In the genomic region with DNA sequence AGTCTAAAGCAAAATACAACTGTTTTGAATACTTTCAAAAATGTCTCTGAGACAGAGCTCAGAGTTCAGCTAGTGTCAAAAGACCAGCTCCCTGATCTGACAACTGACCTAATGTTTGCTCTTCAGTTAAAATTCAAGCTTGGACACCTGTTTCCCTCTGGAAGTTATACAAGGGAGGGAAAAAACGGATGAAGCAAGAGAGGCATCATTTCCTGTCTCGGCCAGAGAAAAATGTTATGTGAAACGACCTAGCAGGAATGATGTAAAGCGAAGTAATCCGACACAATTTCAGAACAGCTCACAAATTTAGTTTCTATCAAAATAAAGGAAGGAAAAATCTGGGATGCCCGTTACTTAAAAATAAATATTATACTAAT, we compare ENCODE assay signal across 21 cellular contexts. TPM values are rescaled to one million over a fixed set of nuclear protein-coding genes. Genes with fewer than 3 reads are reported as not detected.
DNase-seq lines count a peak whose midpoint lies in the region; ATAC-seq, FAIRE-seq and TF ChIP-seq lines count a peak whose summit lies in the region.
"Had no signal": no experiment of that assay in that cellular context is flagged by ENCODE, and none has a peak within 500 bp of the region (broad histone marks: within the 10 kb centered on the region; RNA-seq: fewer than 3 reads in every experiment).

No MANE protein-coding gene starts in this region.

- no peaks in the 10 kb centered on the region for H3F3A ChIP-seq in MM.1S (ENCODE audit: insufficient read depth, low read length)

- H3K36me3 ChIP-seq in HepG2 (replicated peaks in 1 of 2; ENCODE audit: control insufficient read depth in 1 of 2, insufficient read depth in 2 of 2, low read length in 2 of 2) (peaks cover 3 to 8% of the 10 kb centered on the region in 2 experiments; a peak in 2 of 5 replicates), tibial artery (peaks cover 0 to 11% (median 9%) of the 10 kb centered on the region in 3 donors), MM.1S (replicated peaks; ENCODE audit: insufficient read depth, low read length) (no peaks in the 10 kb centered on the region)

- no peaks in the 10 kb centered on the region for H4K20me1 ChIP-seq in HepG2 (ENCODE audit: insufficient read depth, low read length)
- no peaks in the 10 kb centered on the region for H4K20me1 ChIP-seq in MM.1S (ENCODE audit: insufficient read depth, low read length)

- TF ChIP-seq CTCF in MCF 10A (IDR thresholded peaks at IDR 0.05; ENCODE audit: unreplicated experiment) (no peak), HepG2 (CRISPR knock-in tag; IDR thresholded peaks at IDR 0.05) (no peak), tibial artery (IDR thresholded peaks at IDR 0.05) (no peak), MM.1S (IDR thresholded peaks at IDR 0.05; ENCODE audit: low read length) (no peak)
- no peak for TF ChIP-seq CTCF in activated CD8-positive, alpha-beta T cell treated with anti-CD3 and anti-CD28 coated beads for 36 hours (IDR thresholded peaks at IDR 0.05)

- H3K9me2 ChIP-seq in MM.1S (replicated peaks; ENCODE audit: insufficient read depth, low read length): no peaks in the 10 kb centered on the region

- POLR2A ChIA-PET in MCF 10A (lab: Yijun Ruan, JAX) (interaction anchor here (0.7 to 2.1 kb wide), 8 partner anchors 8 to 553 kb away, joined by 3 to 15 read pairs (median 5); a partner anchor contains a TSS), HepG2 (lab: Yijun Ruan, JAX) (interaction anchor here (0.7 to 3.4 kb wide), 19 partner anchors 9 to 283 kb away, joined by 3 to 41 read pairs (median 4); a partner anchor contains a TSS)
- POLR2A ChIA-PET in activated CD8-positive, alpha-beta T cell treated with anti-CD3 and anti-CD28 coated beads for 36 hours (lab: Charles Lee): no interaction called here

- no peak overlapping the region for H3K4me3 Mint-ChIP-seq in MCF 10A (ENCODE audit: unreplicated experiment)
- no peak overlapping the region for H3K4me3 Mint-ChIP-seq in activated CD8-positive, alpha-beta T cell treated with anti-CD3 and anti-CD28 coated beads for 36 hours
- H3K4me3 Mint-ChIP-seq: activated naive CD8-positive, alpha-beta T cell treated with anti-CD3 and anti-CD28 coated beads, Interleukin-2, amount 50 U/mL, for 24 hours; CD8-positive, alpha-beta memory T cell; dendritic cell treated with granulocyte-macrophage colony-stimulating factor and Interleukin-4, amounts not matched to agents 40 ng/mL and 50 ng/mL, for 4 days; naive thymus-derived CD4-positive, alpha-beta T cell had no signal

- H3K4me1 ChIP-seq in HepG2 (ENCODE audit: insufficient read depth, low read length) (peaks cover 80% of the 10 kb centered on the region), tibial artery (peaks cover 0 to 70% (median 17%) of the 10 kb centered on the region in 4 donors), MM.1S (ENCODE audit: low read length) (no peaks in the 10 kb centered on the region)

- no peak overlapping the region for H2AFZ ChIP-seq in HepG2 (ENCODE audit: low read length)
- no peak overlapping the region for H2AFZ ChIP-seq in MM.1S (ENCODE audit: low read length)

- CTCF ChIA-PET in MCF 10A (lab: Yijun Ruan, JAX) (interaction anchor here (0.5 to 2.6 kb wide), 8 partner anchors 10 to 346 kb away, joined by 3 to 25 read pairs (median 6); no protein-coding TSS in a partner anchor), HepG2 (lab: Yijun Ruan, JAX; ENCODE audit: low intra/inter-chr PET ratio, low total read pairs) (no interaction called here)
- CTCF ChIA-PET in activated CD8-positive, alpha-beta T cell treated with anti-CD3 and anti-CD28 coated beads for 36 hours (lab: Charles Lee): interaction anchor here (1.4 to 2.0 kb wide), 3 partner anchors 9 to 13 kb away, joined by 6 to 11 read pairs (median 8); no protein-coding TSS in a partner anchor

- H3K9ac ChIP-seq in HepG2 (ENCODE audit: insufficient read depth, low read depth, low read length) (peak overlapping the region; percentile 70), MM.1S (ENCODE audit: low read length) (no peak overlapping the region)

- TF ChIP-seq POLR2A in HepG2 (IDR thresholded peaks at IDR 0.05; ENCODE audit: insufficient read depth in 1 of 2, low read depth in 2 of 2, low read length in 2 of 2): peak in 1 of 2 experiments; percentile 30; a peak in 1 of 4 replicates

- peak overlapping the region; percentile 5 to 59 (median 24); a peak in 3 of 6 replicates for H3K4me3 ChIP-seq in HepG2 (replicated peaks in 1 of 3; ENCODE audit: insufficient read depth in 1 of 3, low read depth in 2 of 3, low read length in 3 of 3)
- peak overlapping the region; percentile 46 to 48 for H3K4me3 ChIP-seq in tibial artery
- no peak overlapping the region for H3K4me3 ChIP-seq in MM.1S (ENCODE audit: low read length)

- peak overlapping the region; percentile 77 for H3K4me2 ChIP-seq in HepG2 (ENCODE audit: low read depth, low read length)
- no peak overlapping the region for H3K4me2 ChIP-seq in MM.1S (ENCODE audit: low read depth, low read length)

- H3K79me2 ChIP-seq in HepG2 (ENCODE audit: insufficient read depth, low read length) (no peaks in the 10 kb centered on the region), MM.1S (ENCODE audit: low read length) (no peaks in the 10 kb centered on the region)

- no peaks in the 10 kb centered on the region for H3K27me3 Mint-ChIP-seq in MCF 10A (ENCODE audit: insufficient read depth, unreplicated experiment)
- H3K27me3 Mint-ChIP-seq in activated CD8-positive, alpha-beta T cell treated with anti-CD3 and anti-CD28 coated beads for 36 hours: no peaks in the 10 kb centered on the region
- H3K27me3 Mint-ChIP-seq: activated naive CD8-positive, alpha-beta T cell treated with anti-CD3 and anti-CD28 coated beads, Interleukin-2, amount 50 U/mL, for 24 hours; dendritic cell treated with granulocyte-macrophage colony-stimulating factor and Interleukin-4, amounts not matched to agents 40 ng/mL and 50 ng/mL, for 4 days had no signal

- peak; percentile 96 for ATAC-seq in HepG2
- ATAC-seq in activated CD8-positive, alpha-beta T cell treated with anti-CD3 and anti-CD28 coated beads for 36 hours: no peak
- ATAC-seq: activated CD4-positive, CD25-positive, alpha-beta regulatory T cell treated with anti-CD3 and anti-CD28 coated beads, Interleukin-2, amount 50 U/mL, for 24 hours; activated naive CD8-positive, alpha-beta T cell treated with anti-CD3 and anti-CD28 coated beads, Interleukin-2, amount 50 U/mL, for 24 hours; naive thymus-derived CD4-positive, alpha-beta T cell; stimulated activated naive CD8-positive, alpha-beta T cell treated with anti-CD3 and anti-CD28 coated beads, Interleukin-15, Interleukin-2, amounts not matched to agents 100 U/mL and 50 U/mL, for 24 hours had no signal

- TF ChIP-seq RAD21 in HepG2 (CRISPR knock-in tag; IDR thresholded peaks at IDR 0.05): no peak

- peaks cover 19% of the 10 kb centered on the region for H3K4me1 Mint-ChIP-seq in MCF 10A (ENCODE audit: insufficient read depth, unreplicated experiment)
- H3K4me1 Mint-ChIP-seq in activated CD8-positive, alpha-beta T cell treated with anti-CD3 and anti-CD28 coated beads for 36 hours (ENCODE audit: low read depth): no peaks in the 10 kb centered on the region
- H3K4me1 Mint-ChIP-seq: activated naive CD8-positive, alpha-beta T cell treated with anti-CD3 and anti-CD28 coated beads, Interleukin-2, amount 50 U/mL, for 24 hours; CD8-positive, alpha-beta memory T cell had no signal

- peak; percentile 94 for FAIRE-seq in HepG2 (lab: Jason Lieb, UNC)
- FAIRE-seq: A204.1, GM18507 had no signal

- 1% methylated on average over 6 of the region's 6 CpGs for WGBS in HepG2 (ENCODE audit: low lambda C conversion rate)

- H3K9me3 ChIP-seq in HepG2 (ENCODE audit: low read length): no peaks in the 10 kb centered on the region
- no peaks in the 10 kb centered on the region for H3K9me3 ChIP-seq in tibial artery
- H3K9me3 ChIP-seq in MM.1S (replicated peaks; ENCODE audit: insufficient read depth, low read length): no peaks in the 10 kb centered on the region

- H3K36me3 Mint-ChIP-seq in MCF 10A (ENCODE audit: insufficient read depth, unreplicated experiment): peaks cover 5% of the 10 kb centered on the region
- no peaks in the 10 kb centered on the region for H3K36me3 Mint-ChIP-seq in activated CD8-positive, alpha-beta T cell treated with anti-CD3 and anti-CD28 coated beads for 36 hours (ENCODE audit: low read depth)
- H3K36me3 Mint-ChIP-seq: CD8-positive, alpha-beta memory T cell had no signal

- BruUV-seq in MCF 10A (replicated peaks; lab: Mats Ljungman, UMichigan) (no TSS peak), HepG2 (replicated peaks; lab: Mats Ljungman, UMichigan) (TSS peak; percentile 49)

- DNase-seq in NCI-H146 (lab: John Stamatoyannopoulos, UW) (peak; percentile 10), NCI-H146 treated with DMSO at 0.1 percent for 48 hours (lab: John Stamatoyannopoulos, UW; ENCODE audit: unreplicated experiment) (no peak), MCF 10A (ENCODE audit: unreplicated experiment) (peak; percentile 76), HepG2 (ENCODE audit: low spot score) (peak; percentile 97), tibial artery (no peak), UCSD-AML1 (lab: John Stamatoyannopoulos, UW; ENCODE audit: unreplicated experiment) (no peak), MM.1S (no peak)
- no peak for DNase-seq in activated CD8-positive, alpha-beta T cell treated with anti-CD3 and anti-CD28 coated beads for 36 hours
- DNase-seq: activated naive CD8-positive, alpha-beta T cell treated with anti-CD3 and anti-CD28 coated beads, Interleukin-2, amount 50 U/mL, for 24 hours; CD8-positive, alpha-beta memory T cell; GF-D8; GOT3; islet precursor cell; naive thymus-derived CD4-positive, alpha-beta T cell; NCI-H2107; retina; stimulated activated naive CD8-positive, alpha-beta T cell treated with anti-CD3 and anti-CD28 coated beads, Interleukin-15, Interleukin-2, amounts not matched to agents 100 U/mL and 50 U/mL, for 24 hours had no signal

- H3K27ac Mint-ChIP-seq in MCF 10A (ENCODE audit: low read depth, unreplicated experiment): no peak overlapping the region
- H3K27ac Mint-ChIP-seq in activated CD8-positive, alpha-beta T cell treated with anti-CD3 and anti-CD28 coated beads for 36 hours: no peak overlapping the region
- H3K27ac Mint-ChIP-seq: activated naive CD8-positive, alpha-beta T cell treated with anti-CD3 and anti-CD28 coated beads, Interleukin-2, amount 50 U/mL, for 24 hours; dendritic cell treated with granulocyte-macrophage colony-stimulating factor and Interleukin-4, amounts not matched to agents 40 ng/mL and 50 ng/mL, for 4 days; naive thymus-derived CD4-positive, alpha-beta T cell had no signal

- TF ChIP-seq EP300 in HepG2 (IDR thresholded peaks at IDR 0.05; ENCODE audit: low read depth in 2 of 2, low read length in 2 of 2): peak; percentile 74 to 94; a peak in 3 of 4 replicates
- peak; percentile 88; the same call in 1 of the 2 replicates for TF ChIP-seq EP300 in HepG2 (CRISPR knock-in tag; IDR thresholded peaks at IDR 0.05; ENCODE audit: borderline replicate concordance)

- H3K27me3 ChIP-seq in HepG2 (ENCODE audit: control insufficient read depth in 1 of 2, insufficient read depth in 2 of 2, low read length in 2 of 2): no peaks in the 10 kb centered on the region
- H3K27me3 ChIP-seq in tibial artery: no peaks in the 10 kb centered on the region
- no peaks in the 10 kb centered on the region for H3K27me3 ChIP-seq in MM.1S (replicated peaks; ENCODE audit: insufficient read depth, low read length)

- H3K9me3 Mint-ChIP-seq in MCF 10A (ENCODE audit: unreplicated experiment): no peaks in the 10 kb centered on the region
- no peaks in the 10 kb centered on the region for H3K9me3 Mint-ChIP-seq in activated CD8-positive, alpha-beta T cell treated with anti-CD3 and anti-CD28 coated beads for 36 hours
- H3K9me3 Mint-ChIP-seq: activated naive CD8-positive, alpha-beta T cell treated with anti-CD3 and anti-CD28 coated beads, Interleukin-2, amount 50 U/mL, for 24 hours; CD8-positive, alpha-beta memory T cell; dendritic cell treated with granulocyte-macrophage colony-stimulating factor and Interleukin-4, amounts not matched to agents 40 ng/mL and 50 ng/mL, for 4 days; naive thymus-derived CD4-positive, alpha-beta T cell had no signal

- in situ Hi-C loops in HepG2 (cut with HindIII; ENCODE audit: extremely low pct_ligation_motif_present, low pct_unique_long_range_greater_than_20kb): no loop called here

- intact Hi-C loops in MCF 10A (cut with micrococcal nuclease) (no loop called here), HepG2 (cut with micrococcal nuclease; ENCODE audit: unreplicated experiment) (no loop called here), tibial artery (cut with DNase I; ENCODE audit: low total_unique reads) (no loop called here)
- intact Hi-C loops in activated CD8-positive, alpha-beta T cell treated with anti-CD3 and anti-CD28 coated beads for 36 hours (cut with micrococcal nuclease): no loop called here

- H3K27ac ChIP-seq in HepG2 (ENCODE audit: extremely low read length, insufficient read depth, low read length): peak overlapping the region; percentile 92
- peak overlapping the region; percentile 74 to 81 for H3K27ac ChIP-seq in tibial artery
- no peak overlapping the region for H3K27ac ChIP-seq in MM.1S (ENCODE audit: low read length)

RNA-seq across cellular contexts. Expression of a gene that starts 59.4 kb away (rescaled TPM):
- total RNA-seq in MCF 10A (2022) (not detected in 2 replicates), HepG2 (2016; rRNA removed; fragmentation: Illumina TruSeq; extraction: Trizol) (0.09 TPM in 1 of 2 replicates, not detected in the other)
- not detected in 2 replicates for total RNA-seq in HepG2 (2016; cell fraction: cytosol; rRNA removed; fragmentation: Illumina TruSeq; extraction: Trizol; ENCODE audit: low read depth)
- not detected in 2 replicates for total RNA-seq in HepG2 (2016; cell fraction: insoluble cytoplasmic fraction; rRNA removed; fragmentation: Illumina TruSeq; extraction: Trizol)
- 0.09 TPM in 1 of 2 replicates, not detected in the other for total RNA-seq in HepG2 (2016; cell fraction: membrane; rRNA removed; fragmentation: Illumina TruSeq; extraction: Trizol)
- total RNA-seq in HepG2 (2016; cell fraction: nucleus; rRNA removed; fragmentation: Illumina TruSeq; extraction: Trizol): not detected in 2 replicates
- 0.05 TPM in 1 of 2 replicates, not detected in the other for polyA plus RNA-seq in HepG2 (2011; rRNA removed)
- polyA plus RNA-seq in HepG2 (2011; cell fraction: cytosol; rRNA removed): not detected in 2 replicates
- polyA plus RNA-seq in HepG2 (2011; cell fraction: nucleus; rRNA removed): 0.09 TPM in 1 of 2 replicates, not detected in the other
- polyA plus RNA-seq in HepG2 (2012): not detected in 2 replicates
- not detected in 2 replicates for polyA plus RNA-seq in HepG2 (2016; cell fraction: cytosol; fragmentation: Illumina TruSeq; extraction: Trizol; ENCODE audit: low read depth)
- polyA plus RNA-seq in HepG2 (2016; cell fraction: insoluble cytoplasmic fraction; fragmentation: Illumina TruSeq; extraction: Trizol; ENCODE audit: low read depth): not detected in 2 replicates
- not detected in 2 replicates for polyA plus RNA-seq in HepG2 (2016; cell fraction: membrane; fragmentation: Illumina TruSeq; extraction: Trizol; ENCODE audit: low read depth)
- polyA plus RNA-seq in HepG2 (2016; cell fraction: nucleus; fragmentation: Illumina TruSeq; extraction: Trizol; ENCODE audit: insufficient read depth, low read depth): 0.59 TPM in 1 of 2 replicates, not detected in the other
- polyA minus RNA-seq in HepG2 (2011; rRNA and poly(A)+ RNA removed; ENCODE audit: low replicate concordance): not detected in 2 replicates
- not detected in 2 replicates for polyA minus RNA-seq in HepG2 (2011; cell fraction: cytosol; rRNA and poly(A)+ RNA removed)
- polyA minus RNA-seq in HepG2 (2011; cell fraction: nucleus; rRNA and poly(A)+ RNA removed): not detected in 2 replicates
- total RNA-seq in activated CD8-positive, alpha-beta T cell treated with anti-CD3 and anti-CD28 coated beads for 36 hours: not detected
- total RNA-seq: CD8-positive, alpha-beta memory T cell; naive thymus-derived CD4-positive, alpha-beta T cell had no signal
- polyA plus RNA-seq: CD8-positive, alpha-beta memory T cell; naive thymus-derived CD4-positive, alpha-beta T cell had no signal

RNA-seq across cellular contexts. Expression of a gene that starts 59.6 kb away (rescaled TPM):
- 7.9 and 11.9 TPM in 2 replicates for total RNA-seq in MCF 10A (2022)
- 24.6 and 28.3 TPM in 2 replicates for total RNA-seq in HepG2 (2016; rRNA removed; fragmentation: Illumina TruSeq; extraction: Trizol)
- 2.6 and 3.3 TPM in 2 replicates for total RNA-seq in HepG2 (2016; cell fraction: cytosol; rRNA removed; fragmentation: Illumina TruSeq; extraction: Trizol; ENCODE audit: low read depth)
- total RNA-seq in HepG2 (2016; cell fraction: insoluble cytoplasmic fraction; rRNA removed; fragmentation: Illumina TruSeq; extraction: Trizol): 19.9 and 29.6 TPM in 2 replicates
- total RNA-seq in HepG2 (2016; cell fraction: membrane; rRNA removed; fragmentation: Illumina TruSeq; extraction: Trizol): 5.4 TPM in 2 replicates
- total RNA-seq in HepG2 (2016; cell fraction: nucleus; rRNA removed; fragmentation: Illumina TruSeq; extraction: Trizol): 33.0 and 36.6 TPM in 2 replicates
- 1.8 and 3.1 TPM in 2 replicates for polyA plus RNA-seq in HepG2 (2011; rRNA removed)
- polyA plus RNA-seq in HepG2 (2011; cell fraction: cytosol; rRNA removed): 0.48 and 1.6 TPM in 2 replicates
- 2.2 and 3.1 TPM in 2 replicates for polyA plus RNA-seq in HepG2 (2011; cell fraction: nucleus; rRNA removed)
- polyA plus RNA-seq in HepG2 (2012): 0.95 and 4.7 TPM in 2 replicates
- polyA plus RNA-seq in HepG2 (2016; cell fraction: cytosol; fragmentation: Illumina TruSeq; extraction: Trizol; ENCODE audit: low read depth): 0.29 and 0.40 TPM in 2 replicates
- 13.9 and 14.6 TPM in 2 replicates for polyA plus RNA-seq in HepG2 (2016; cell fraction: insoluble cytoplasmic fraction; fragmentation: Illumina TruSeq; extraction: Trizol; ENCODE audit: low read depth)
- 0.37 and 2.5 TPM in 2 replicates for polyA plus RNA-seq in HepG2 (2016; cell fraction: membrane; fragmentation: Illumina TruSeq; extraction: Trizol; ENCODE audit: low read depth)
- 27.2 and 32.6 TPM in 2 replicates for polyA plus RNA-seq in HepG2 (2016; cell fraction: nucleus; fragmentation: Illumina TruSeq; extraction: Trizol; ENCODE audit: insufficient read depth, low read depth)
- polyA minus RNA-seq in HepG2 (2011; rRNA and poly(A)+ RNA removed; ENCODE audit: low replicate concordance): 0.74 and 5.3 TPM in 2 replicates
- polyA minus RNA-seq in HepG2 (2011; cell fraction: cytosol; rRNA and poly(A)+ RNA removed): 3.3 and 3.8 TPM in 2 replicates
- 16.8 and 23.8 TPM in 2 replicates for polyA minus RNA-seq in HepG2 (2011; cell fraction: nucleus; rRNA and poly(A)+ RNA removed)
- 10 to 100 TPM; 24.9 to 27.2 TPM for total RNA-seq in activated CD8-positive, alpha-beta T cell treated with anti-CD3 and anti-CD28 coated beads for 36 hours

Comparison
In these comparisons a context has a peak if more than half of its experiments do, and no peak if none do; other contexts are left out.
1. DNase-seq: peak in NCI-H146 (single experiment), MCF 10A (single experiment) and HepG2 (single experiment); none in NCI-H146 treated with DMSO at 0.1 percent for 48 hours (single experiment), tibial artery (0 of 2), UCSD-AML1 (single experiment), MM.1S (single experiment) and activated CD8-positive, alpha-beta T cell treated with anti-CD3 and anti-CD28 coated beads for 36 hours (single experiment).